1 cellular context compared by ENCODE assay signal in genomic region chr16:2486645-2487516, GRCh38.
TF ChIP-seq lines count a peak whose summit lies in the region.

No MANE protein-coding gene starts in this region.

TF ChIP-seq in GM12878, 131 proteins besides CTCF, POLR2A, EP300 and RAD21 (continues in another document):
- TF ChIP-seq ZBTB33 (IDR thresholded peaks at IDR 0.05) (peak; percentile 90; the same call in 1 of the 2 replicates), IRF4 (IDR thresholded peaks at IDR 0.05; ENCODE audit: low read depth, low read length) (0 out of 2 replicates have a peak, but pooled peaks have one; percentile 33), IKZF1 (conservative IDR thresholded peaks at IDR 0.05) (peak; percentile 81), HDAC6 (IDR thresholded peaks at IDR 0.05; ENCODE audit: unreplicated experiment) (no peak), PBX3 (IDR thresholded peaks at IDR 0.05; ENCODE audit: insufficient replicate concordance, low read depth, low read length) (peak; percentile 71), MXI1 (IDR thresholded peaks at IDR 0.05; ENCODE audit: low read depth, low read length) (peak; percentile 76), TCF7 (IDR thresholded peaks at IDR 0.05; ENCODE audit: borderline replicate concordance) (no peak), CUX1 (IDR thresholded peaks at IDR 0.05; ENCODE audit: insufficient replicate concordance, low read depth, low read length) (no peak), RELA (IDR thresholded peaks at IDR 0.05; ENCODE audit: borderline replicate concordance, partially characterized antibody) (peak; percentile 92), PML (IDR thresholded peaks at IDR 0.05; ENCODE audit: low read length) (no peak), ATF2 (IDR thresholded peaks at IDR 0.05; ENCODE audit: low read length) (no peak), NRF1 (conservative IDR thresholded peaks at IDR 0.05; ENCODE audit: low read depth, low read length) (no peak), MLLT1 (IDR thresholded peaks at IDR 0.05) (no peak), POLR2AphosphoS2 (IDR thresholded peaks at IDR 0.05; ENCODE audit: low read depth, low read length) (no peak), SMC3 (IDR thresholded peaks at IDR 0.05; ENCODE audit: borderline replicate concordance, low read length) (peak; percentile 63; the same call in 1 of the 2 replicates), TAF1 (IDR thresholded peaks at IDR 0.05; ENCODE audit: borderline replicate concordance, low read depth, low read length) (no peak), NBN (IDR thresholded peaks at IDR 0.05) (0 out of 2 replicates have a peak, but pooled peaks have one; percentile 61), LARP7 (IDR thresholded peaks at IDR 0.05) (0 out of 2 replicates have a peak, but pooled peaks have one; percentile 28), TARDBP (IDR thresholded peaks at IDR 0.05; ENCODE audit: borderline replicate concordance) (no peak), ZSCAN29 (IDR thresholded peaks at IDR 0.05) (no peak), RAD51 (IDR thresholded peaks at IDR 0.05) (peak; percentile 93), RB1 (IDR thresholded peaks at IDR 0.05; ENCODE audit: borderline replicate concordance) (peak; percentile 76; the same call in 1 of the 2 replicates), WRNIP1 (IDR thresholded peaks at IDR 0.05; ENCODE audit: borderline replicate concordance, low read depth, low read length) (no peak), RUNX3 (IDR thresholded peaks at IDR 0.05; ENCODE audit: low read length) (0 out of 2 replicates have a peak, but pooled peaks have one; percentile 27), DPF2 (IDR thresholded peaks at IDR 0.05) (peak; percentile 88), ZNF687 (IDR thresholded peaks at IDR 0.05) (peak; percentile 45; the same call in 1 of the 2 replicates), RBBP5 (conservative IDR thresholded peaks at IDR 0.05) (no peak), PAX5 (IDR thresholded peaks at IDR 0.05; ENCODE audit: borderline replicate concordance, low read depth, low read length) (no peak), MYC (IDR thresholded peaks at IDR 0.05; ENCODE audit: insufficient read depth, insufficient read length, insufficient replicate concordance, low read length, severe bottlenecking) (no peak), SMAD1 (IDR thresholded peaks at IDR 0.05; ENCODE audit: low read depth, partially characterized antibody) (no peak), IKZF2 (IDR thresholded peaks at IDR 0.05) (peak in 1 of 2 experiments; percentile 72; a peak in 2 of 4 replicates), BCLAF1 (IDR thresholded peaks at IDR 0.05) (no peak), HDGF (IDR thresholded peaks at IDR 0.05) (peak; percentile 85; the same call in 1 of the 2 replicates), SIN3A (IDR thresholded peaks at IDR 0.05; ENCODE audit: low read depth, low read length) (peak; percentile 40; the same call in 1 of the 2 replicates), BCL11A (IDR thresholded peaks at IDR 0.05; ENCODE audit: low read depth, low read length) (no peak), SIX5 (IDR thresholded peaks at IDR 0.05; ENCODE audit: low read depth, low read length, severe bottlenecking) (no peak), SMARCA5 (IDR thresholded peaks at IDR 0.05) (peak; percentile 77; the same call in 1 of the 2 replicates), SPI1 (IDR thresholded peaks at IDR 0.05; ENCODE audit: borderline replicate concordance, insufficient read depth, low read depth, low read length) (peak; percentile 45; the same call in 1 of the 2 replicates), SUPT20H (IDR thresholded peaks at IDR 0.05; ENCODE audit: borderline replicate concordance, control insufficient read depth, low read depth, low read length) (no peak)
